Comparison of ENCODE assay signal across 13 cellular contexts in genomic region chr7:17991866-17992648, GRCh38. TPM values are rescaled to one million over a fixed set of nuclear protein-coding genes. Genes with fewer than 3 reads are reported as not detected.
DNase-seq lines count a peak whose midpoint lies in the region; ATAC-seq and TF ChIP-seq lines count a peak whose summit lies in the region.
"Had no signal": no experiment of that assay in that cellular context is flagged by ENCODE, and none has a peak within 500 bp of the region (broad histone marks: within the 10 kb centered on the region; RNA-seq: fewer than 3 reads in every experiment).

No MANE protein-coding gene starts in this region.

- intact Hi-C loops in activated CD4-positive, alpha-beta memory T cell treated with anti-CD3 and anti-CD28 coated beads for 36 hours (cut with micrococcal nuclease), result loop anchor here (1.0 to 5.0 kb wide), 3 partner anchors 40 to 285 kb away; no protein-coding TSS in a partner anchor
- intact Hi-C loops in PC-3 (cut with micrococcal nuclease), result no loop called here

- no peaks in the 10 kb centered on the region for H3K36me3 ChIP-seq in PC-3 (ENCODE audit: low read depth, low read length)
- H3K36me3 ChIP-seq: BLaER1 had no signal

- DNase-seq in activated CD4-positive, alpha-beta memory T cell treated with anti-CD3 and anti-CD28 coated beads for 36 hours, result peak; percentile 47
- DNase-seq in activated CD4-positive, alpha-beta memory T cell treated with anti-CD3 and anti-CD28 coated beads, Interleukin-2, amount 10 ng/mL, durations not matched to agents 7 days and 5 days, result no peak
- DNase-seq in PC-3, result no peak
- no peak for DNase-seq in epithelial cell of proximal tubule (ENCODE audit: low read depth)
- DNase-seq in stimulated activated CD4-positive, alpha-beta T cell treated with anti-CD3 and anti-CD28 coated beads, Interleukin-4, amount 100 ng/mL, for 24 hours, result peak; percentile 11
- no peak for DNase-seq in NCI-H2107 treated with DMSO at 0.1 percent for 48 hours (lab: John Stamatoyannopoulos, UW; ENCODE audit: unreplicated experiment)
- DNase-seq: cerebellar nuclear complex, immature natural killer cell had no signal

- no peaks in the 10 kb centered on the region for H3K27me3 ChIP-seq in PC-3 (ENCODE audit: low read length)
- H3K27me3 ChIP-seq: BLaER1 had no signal

- H3K4me2 ChIP-seq in PC-3 (ENCODE audit: low read length), result no peak overlapping the region
- H3K4me2 ChIP-seq: BLaER1 had no signal

- no peak overlapping the region for H3K4me3 Mint-ChIP-seq in activated CD4-positive, alpha-beta memory T cell treated with anti-CD3 and anti-CD28 coated beads for 36 hours
- no peak overlapping the region for H3K4me3 Mint-ChIP-seq in activated CD4-positive, alpha-beta memory T cell treated with anti-CD3 and anti-CD28 coated beads, Interleukin-2, amount 10 ng/mL, durations not matched to agents 7 days and 5 days
- H3K4me3 Mint-ChIP-seq in stimulated activated memory B cell treated with anti-CD40 and anti-IgM and Interleukin-4, amounts not matched to agents 10 μg/mL and 1 μg/mL and 100 μg/mL, for 72 hours, result no peak overlapping the region
- H3K4me3 Mint-ChIP-seq: immature natural killer cell had no signal

- H3F3A ChIP-seq in PC-3 (ENCODE audit: low read length, unreplicated experiment), result no peaks in the 10 kb centered on the region

- POLR2A ChIA-PET in activated CD4-positive, alpha-beta memory T cell treated with anti-CD3 and anti-CD28 coated beads for 36 hours (lab: Charles Lee), result no interaction called here
- POLR2A ChIA-PET in activated CD4-positive, alpha-beta memory T cell treated with anti-CD3 and anti-CD28 coated beads, Interleukin-2, amount 10 ng/mL, durations not matched to agents 7 days and 5 days (lab: Charles Lee), result no interaction called here
- POLR2A ChIA-PET in PC-3 (lab: Charles Lee; ENCODE audit: unreplicated experiment), result no interaction called here

- H3K9me3 ChIP-seq in PC-3 (ENCODE audit: low read length), result no peaks in the 10 kb centered on the region
- H3K9me3 ChIP-seq: BLaER1 had no signal

- no peak overlapping the region for H2AFZ ChIP-seq in PC-3 (ENCODE audit: low read length)

- H3K79me2 ChIP-seq in PC-3 (ENCODE audit: low read length), result no peaks in the 10 kb centered on the region

- no peaks in the 10 kb centered on the region for H3K9me2 ChIP-seq in PC-3 (replicated peaks; ENCODE audit: low read length)

- ATAC-seq in PC-3, result no peak
- no peak for ATAC-seq in stimulated activated memory B cell treated with anti-CD40 and anti-IgM and Interleukin-4, amounts not matched to agents 10 μg/mL and 1 μg/mL and 100 μg/mL, for 72 hours
- no peak for ATAC-seq in GM19455 (IDR thresholded peaks at IDR 0.05; ENCODE audit: unreplicated experiment)

- H3K9ac ChIP-seq in PC-3 (ENCODE audit: low read length), result no peak overlapping the region
- H3K9ac ChIP-seq: BLaER1 had no signal

- CTCF ChIA-PET in activated CD4-positive, alpha-beta memory T cell treated with anti-CD3 and anti-CD28 coated beads for 36 hours (lab: Charles Lee), result interaction anchor here (1.0 to 4.0 kb wide), 3 partner anchors 219 to 690 kb away, joined by 4 to 28 read pairs (median 6); no protein-coding TSS in a partner anchor
- CTCF ChIA-PET in activated CD4-positive, alpha-beta memory T cell treated with anti-CD3 and anti-CD28 coated beads, Interleukin-2, amount 10 ng/mL, durations not matched to agents 7 days and 5 days (lab: Charles Lee), result interaction anchor here (0.7 to 2.5 kb wide), 3 partner anchors 30 to 222 kb away, joined by 3 to 21 read pairs (median 3); no protein-coding TSS in a partner anchor
- CTCF ChIA-PET in PC-3 (lab: Charles Lee), result no interaction called here

- no peaks in the 10 kb centered on the region for H3K9me3 Mint-ChIP-seq in activated CD4-positive, alpha-beta memory T cell treated with anti-CD3 and anti-CD28 coated beads for 36 hours
- H3K9me3 Mint-ChIP-seq in activated CD4-positive, alpha-beta memory T cell treated with anti-CD3 and anti-CD28 coated beads, Interleukin-2, amount 10 ng/mL, durations not matched to agents 7 days and 5 days, result no peaks in the 10 kb centered on the region
- H3K9me3 Mint-ChIP-seq in stimulated activated memory B cell treated with anti-CD40 and anti-IgM and Interleukin-4, amounts not matched to agents 10 μg/mL and 1 μg/mL and 100 μg/mL, for 72 hours, result no peaks in the 10 kb centered on the region
- H3K9me3 Mint-ChIP-seq: immature natural killer cell had no signal

- TF ChIP-seq CTCF in PC-3 (conservative IDR thresholded peaks at IDR 0.05; ENCODE audit: low read depth, low read length) (peak; percentile 42; the same call in 1 of the 2 replicates), epithelial cell of proximal tubule (conservative IDR thresholded peaks at IDR 0.05; ENCODE audit: low read depth, low read length) (peak; percentile 54)

- H3K4me3 ChIP-seq in PC-3 (ENCODE audit: low read length) (no peak overlapping the region), epithelial cell of proximal tubule (ENCODE audit: low read depth, low read length) (no peak overlapping the region)
- H3K4me3 ChIP-seq: BLaER1 had no signal

- H3K36me3 Mint-ChIP-seq in activated CD4-positive, alpha-beta memory T cell treated with anti-CD3 and anti-CD28 coated beads for 36 hours, result no peaks in the 10 kb centered on the region
- H3K36me3 Mint-ChIP-seq in activated CD4-positive, alpha-beta memory T cell treated with anti-CD3 and anti-CD28 coated beads, Interleukin-2, amount 10 ng/mL, durations not matched to agents 7 days and 5 days (ENCODE audit: low read depth), result no peaks in the 10 kb centered on the region
- H3K36me3 Mint-ChIP-seq in stimulated activated memory B cell treated with anti-CD40 and anti-IgM and Interleukin-4, amounts not matched to agents 10 μg/mL and 1 μg/mL and 100 μg/mL, for 72 hours, result no peaks in the 10 kb centered on the region
- H3K36me3 Mint-ChIP-seq: immature natural killer cell had no signal

- no peak overlapping the region for H3K27ac Mint-ChIP-seq in activated CD4-positive, alpha-beta memory T cell treated with anti-CD3 and anti-CD28 coated beads for 36 hours
- H3K27ac Mint-ChIP-seq in activated CD4-positive, alpha-beta memory T cell treated with anti-CD3 and anti-CD28 coated beads, Interleukin-2, amount 10 ng/mL, durations not matched to agents 7 days and 5 days, result no peak overlapping the region
- H3K27ac Mint-ChIP-seq in stimulated activated memory B cell treated with anti-CD40 and anti-IgM and Interleukin-4, amounts not matched to agents 10 μg/mL and 1 μg/mL and 100 μg/mL, for 72 hours, result no peak overlapping the region
- H3K27ac Mint-ChIP-seq: immature natural killer cell had no signal

- no TSS peak for BruUV-seq in PC-3 (replicated peaks; lab: Mats Ljungman, UMichigan)

- H4K20me1 ChIP-seq in PC-3 (ENCODE audit: low read length), result no peaks in the 10 kb centered on the region
- H4K20me1 ChIP-seq: BLaER1 had no signal

- H3K27ac ChIP-seq in PC-3 (ENCODE audit: low read length), result no peak overlapping the region
- H3K27ac ChIP-seq: BLaER1, VCaP had no signal

- peaks cover 13% of the 10 kb centered on the region for H3K4me1 Mint-ChIP-seq in activated CD4-positive, alpha-beta memory T cell treated with anti-CD3 and anti-CD28 coated beads for 36 hours (ENCODE audit: low read depth)
- peaks cover 2% of the 10 kb centered on the region for H3K4me1 Mint-ChIP-seq in activated CD4-positive, alpha-beta memory T cell treated with anti-CD3 and anti-CD28 coated beads, Interleukin-2, amount 10 ng/mL, durations not matched to agents 7 days and 5 days
- peaks cover 5% of the 10 kb centered on the region for H3K4me1 Mint-ChIP-seq in stimulated activated memory B cell treated with anti-CD40 and anti-IgM and Interleukin-4, amounts not matched to agents 10 μg/mL and 1 μg/mL and 100 μg/mL, for 72 hours
- H3K4me1 Mint-ChIP-seq: immature natural killer cell had no signal

- peaks cover 10% of the 10 kb centered on the region for H3K27me3 Mint-ChIP-seq in activated CD4-positive, alpha-beta memory T cell treated with anti-CD3 and anti-CD28 coated beads for 36 hours
- peaks cover 1% of the 10 kb centered on the region for H3K27me3 Mint-ChIP-seq in activated CD4-positive, alpha-beta memory T cell treated with anti-CD3 and anti-CD28 coated beads, Interleukin-2, amount 10 ng/mL, durations not matched to agents 7 days and 5 days
- H3K27me3 Mint-ChIP-seq in stimulated activated memory B cell treated with anti-CD40 and anti-IgM and Interleukin-4, amounts not matched to agents 10 μg/mL and 1 μg/mL and 100 μg/mL, for 72 hours, result peaks cover 24% of the 10 kb centered on the region

- H3K4me1 ChIP-seq in PC-3 (ENCODE audit: insufficient read depth, low read length), result peaks cover 6% of the 10 kb centered on the region
- H3K4me1 ChIP-seq: BLaER1 had no signal

RNA-seq across cellular contexts. Expression of gene PRPS1L1, which starts 35.6 kb away (rescaled TPM):
- total RNA-seq in activated CD4-positive, alpha-beta memory T cell treated with anti-CD3 and anti-CD28 coated beads for 36 hours, result not detected
- not detected for total RNA-seq in activated CD4-positive, alpha-beta memory T cell treated with anti-CD3 and anti-CD28 coated beads, Interleukin-2, amount 10 ng/mL, durations not matched to agents 7 days and 5 days
- total RNA-seq in PC-3 (2014; rRNA removed) (not detected in 2 replicates), epithelial cell of proximal tubule (not detected in 2 replicates)
- total RNA-seq: renal cortical epithelial cell had no signal

RNA-seq across cellular contexts. Expression of gene SNX13, which starts 51.8 kb away (rescaled TPM):
- 10 to 100 TPM; 18.6 to 19.8 TPM for total RNA-seq in activated CD4-positive, alpha-beta memory T cell treated with anti-CD3 and anti-CD28 coated beads for 36 hours
- total RNA-seq in activated CD4-positive, alpha-beta memory T cell treated with anti-CD3 and anti-CD28 coated beads, Interleukin-2, amount 10 ng/mL, durations not matched to agents 7 days and 5 days, result 10 to 100 TPM; 23.8 to 25.9 TPM
- total RNA-seq in PC-3 (2014; rRNA removed) (26.1 and 33.9 TPM in 2 replicates), epithelial cell of proximal tubule (10.8 and 26.0 TPM in 2 replicates)

Comparison
In these comparisons a context has a peak if more than half of its experiments do, and no peak if none do; other contexts are left out.
1. DNase-seq: peak in activated CD4-positive, alpha-beta memory T cell treated with anti-CD3 and anti-CD28 coated beads for 36 hours (single experiment) and stimulated activated CD4-positive, alpha-beta T cell treated with anti-CD3 and anti-CD28 coated beads, Interleukin-4, amount 100 ng/mL, for 24 hours (single experiment); none in activated CD4-positive, alpha-beta memory T cell treated with anti-CD3 and anti-CD28 coated beads, Interleukin-2, amount 10 ng/mL, durations not matched to agents 7 days and 5 days (single experiment), PC-3 (single experiment), epithelial cell of proximal tubule (single experiment) and NCI-H2107 treated with DMSO at 0.1 percent for 48 hours (single experiment).